In genomic region chr7:109377076-109377884, GRCh38 we compare ENCODE assay signal across 30 cellular contexts.
"Had no signal": no experiment of that assay in that cellular context is flagged by ENCODE, and none has a peak within 500 bp of the region (broad histone marks: within the 10 kb centered on the region; RNA-seq: fewer than 3 reads in every experiment).

No MANE protein-coding gene starts in this region.

- H3K36me3 ChIP-seq: ascending aorta, breast epithelium, MG63, SJCRH30 had no signal

- H3K9me3 Mint-ChIP-seq: activated CD4-positive, alpha-beta T cell treated with anti-CD3 and anti-CD28 coated beads, Interleukin-2, amount 10 ng/mL, durations not matched to agents 24 days and 14 days; activated naive CD4-positive, alpha-beta T cell treated with anti-CD3 and anti-CD28 coated beads, Interleukin-2, amount 50 U/mL, for 24 hours; activated T-cell treated with anti-CD3 and anti-CD28 coated beads, Interleukin-2, amount 50 U/mL, for 72 hours had no signal

- DNase-seq: activated CD4-positive, alpha-beta T cell treated with anti-CD3 and anti-CD28 coated beads, Interleukin-2, amount 10 ng/mL, durations not matched to agents 24 days and 14 days; activated CD4-positive, alpha-beta T cell treated with anti-CD3 and anti-CD28 coated beads, Interleukin-2, amount 50 U/mL, for 4 hours; activated CD8-positive, alpha-beta T cell treated with anti-CD3 and anti-CD28 coated beads for 36 hours; activated gamma-delta T cell; activated naive CD4-positive, alpha-beta T cell treated with Interleukin-2 at 50 U/mL for 16 hours; activated naive CD8-positive, alpha-beta T cell treated with anti-CD3 and anti-CD28 coated beads, Interleukin-2, amount 10 ng/mL, durations not matched to agents 7 days and 5 days; activated T-cell treated with anti-CD3 and anti-CD28 coated beads, Interleukin-2, amount 50 U/mL, for 1 hour; activated T-cell treated with anti-CD3 and anti-CD28 coated beads, Interleukin-2, amount 50 U/mL, for 72 hours; amygdala; cerebellar nuclear complex; Kasumi-1; KG1; MG63; MV-4-11; NCI-H1092; NCI-H1436 treated with DMSO at 0.1 percent for 48 hours; NCI-H1694 treated with DMSO at 0.1 percent for 48 hours; NCI-H2029; NCI-H345; NCI-H524 treated with DMSO at 0.1 percent for 48 hours; NK-92 treated with Interleukin-12 subunit alpha and Interleukin-12 subunit beta, amount 100 ng/mL, for 24 hours; OCI-M1; SHP77; SJCRH30; T1000 had no signal

- H3K27ac ChIP-seq: ascending aorta, breast epithelium, SJCRH30, SK-N-MC had no signal

- H3K4me1 ChIP-seq: ascending aorta, breast epithelium, SJCRH30 had no signal

- H3K4me1 Mint-ChIP-seq: activated CD4-positive, alpha-beta T cell treated with anti-CD3 and anti-CD28 coated beads, Interleukin-2, amount 10 ng/mL, durations not matched to agents 24 days and 14 days; activated naive CD4-positive, alpha-beta T cell treated with anti-CD3 and anti-CD28 coated beads, Interleukin-2, amount 50 U/mL, for 24 hours; activated naive CD8-positive, alpha-beta T cell treated with anti-CD3 and anti-CD28 coated beads, Interleukin-2, amount 10 ng/mL, durations not matched to agents 7 days and 5 days; activated T-helper 17 cell treated with anti-CD3 and anti-CD28 coated beads, Interleukin-2, amount 50 U/mL, for 72 hours had no signal

- H3K27me3 Mint-ChIP-seq: activated CD4-positive, alpha-beta T cell treated with anti-CD3 and anti-CD28 coated beads, Interleukin-2, amount 10 ng/mL, durations not matched to agents 24 days and 14 days; activated CD8-positive, alpha-beta T cell treated with anti-CD3 and anti-CD28 coated beads for 36 hours; activated naive CD4-positive, alpha-beta T cell treated with anti-CD3 and anti-CD28 coated beads, Interleukin-2, amount 50 U/mL, for 24 hours; activated naive CD8-positive, alpha-beta T cell treated with anti-CD3 and anti-CD28 coated beads, Interleukin-2, amount 10 ng/mL, durations not matched to agents 7 days and 5 days; activated T-helper 17 cell treated with anti-CD3 and anti-CD28 coated beads, Interleukin-2, amount 50 U/mL, for 72 hours had no signal

- H3K9me3 ChIP-seq: ascending aorta, breast epithelium, MG63, SJCRH30 had no signal

- H3K4me3 ChIP-seq: ascending aorta, breast epithelium, MG63, SJCRH30, SK-N-MC had no signal

- H3K27ac Mint-ChIP-seq: activated CD4-positive, alpha-beta T cell treated with anti-CD3 and anti-CD28 coated beads, Interleukin-2, amount 10 ng/mL, durations not matched to agents 24 days and 14 days; activated CD8-positive, alpha-beta T cell treated with anti-CD3 and anti-CD28 coated beads for 36 hours; activated naive CD4-positive, alpha-beta T cell treated with anti-CD3 and anti-CD28 coated beads, Interleukin-2, amount 50 U/mL, for 24 hours; activated naive CD8-positive, alpha-beta T cell treated with anti-CD3 and anti-CD28 coated beads, Interleukin-2, amount 10 ng/mL, durations not matched to agents 7 days and 5 days; activated T-cell treated with anti-CD3 and anti-CD28 coated beads, Interleukin-2, amount 50 U/mL, for 72 hours; activated T-helper 17 cell treated with anti-CD3 and anti-CD28 coated beads, Interleukin-2, amount 50 U/mL, for 72 hours had no signal

- ATAC-seq: activated CD8-positive, alpha-beta T cell treated with anti-CD3 and anti-CD28 coated beads for 36 hours; activated T-cell treated with anti-CD3 and anti-CD28 coated beads, Interleukin-2, amount 50 U/mL, for 72 hours; activated T-helper 17 cell treated with anti-CD3 and anti-CD28 coated beads, Interleukin-2, amount 50 U/mL, for 72 hours had no signal

- H3K27me3 ChIP-seq: ascending aorta, breast epithelium, MG63, SJCRH30 had no signal

- H3K4me3 Mint-ChIP-seq: activated CD4-positive, alpha-beta T cell treated with anti-CD3 and anti-CD28 coated beads, Interleukin-2, amount 10 ng/mL, durations not matched to agents 24 days and 14 days; activated CD8-positive, alpha-beta T cell treated with anti-CD3 and anti-CD28 coated beads for 36 hours; activated naive CD4-positive, alpha-beta T cell treated with anti-CD3 and anti-CD28 coated beads, Interleukin-2, amount 50 U/mL, for 24 hours; activated naive CD8-positive, alpha-beta T cell treated with anti-CD3 and anti-CD28 coated beads, Interleukin-2, amount 10 ng/mL, durations not matched to agents 7 days and 5 days; activated T-cell treated with anti-CD3 and anti-CD28 coated beads, Interleukin-2, amount 50 U/mL, for 72 hours; activated T-helper 17 cell treated with anti-CD3 and anti-CD28 coated beads, Interleukin-2, amount 50 U/mL, for 72 hours had no signal

- H3K36me3 Mint-ChIP-seq: activated naive CD4-positive, alpha-beta T cell treated with anti-CD3 and anti-CD28 coated beads, Interleukin-2, amount 50 U/mL, for 24 hours; activated naive CD8-positive, alpha-beta T cell treated with anti-CD3 and anti-CD28 coated beads, Interleukin-2, amount 10 ng/mL, durations not matched to agents 7 days and 5 days had no signal
